ENCODE assay signal across 9 cellular contexts in the genomic region with DNA sequence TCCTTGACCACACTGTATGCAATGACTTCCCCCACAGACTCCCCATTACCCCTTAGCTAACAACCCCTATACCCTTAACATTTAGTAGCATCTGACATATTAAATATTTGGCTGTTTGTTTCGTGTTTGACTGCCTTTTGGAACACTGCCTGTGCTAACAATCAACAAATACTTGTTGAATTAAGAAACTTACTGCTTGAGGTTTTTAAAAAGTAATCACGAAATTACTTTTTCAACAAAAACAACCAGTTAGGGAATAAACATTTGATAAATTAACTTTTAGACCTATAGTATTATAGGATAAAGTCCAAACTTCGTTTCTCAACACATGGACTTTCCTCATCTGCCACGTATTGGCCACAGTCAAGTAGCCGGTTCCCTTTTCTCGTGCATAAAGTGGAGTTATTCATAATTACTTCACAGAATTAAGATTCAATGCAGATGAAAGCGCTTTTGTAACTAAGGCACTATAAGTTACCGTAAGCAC. TPM values are rescaled to one million over a fixed set of nuclear protein-coding genes. Genes with fewer than 3 reads are reported as not detected.
DNase-seq lines count a peak whose midpoint lies in the region; ATAC-seq, FAIRE-seq and TF ChIP-seq lines count a peak whose summit lies in the region.
"Had no signal": no experiment of that assay in that cellular context is flagged by ENCODE, and none has a peak within 500 bp of the region (broad histone marks: within the 10 kb centered on the region; RNA-seq: fewer than 3 reads in every experiment).

No MANE protein-coding gene starts in this region.

- 11 to 14% methylated on average over 7 to 8 of the region's 8 CpGs for WGBS in esophagus squamous epithelium, 2 donors

- TF ChIP-seq CTCF in esophagus squamous epithelium (IDR thresholded peaks at IDR 0.05) (no peak), omental fat pad (IDR thresholded peaks at IDR 0.05) (no peak), GM10248 (IDR thresholded peaks at IDR 0.05; ENCODE audit: control extremely low read depth, extremely low read depth, low read depth, missing control alignments) (no peak)

- no peak overlapping the region for H3K9ac ChIP-seq in skeletal muscle satellite cell (ENCODE audit: low read depth, low read length)

- no peak for DNase-seq in CD4-positive, alpha-beta memory T cell
- no peak for DNase-seq in MG63
- DNase-seq in esophagus squamous epithelium (lab: John Stamatoyannopoulos, UW) = no peak
- DNase-seq in H54 (ENCODE audit: insufficient read length, low spot score) = no peak
- DNase-seq in omental fat pad (ENCODE audit: low spot score) = no peak
- no peak for DNase-seq in GM10248 (ENCODE audit: extremely low spot score)

- H3K4me3 Mint-ChIP-seq in CD4-positive, alpha-beta memory T cell = peak overlapping the region; percentile 81 to 95 (median 85)

- intact Hi-C loops in CD4-positive, alpha-beta memory T cell (cut with micrococcal nuclease) = loop anchor here (5.0 kb wide), 5 partner anchors 699 to 1506 kb away; a partner anchor contains a TSS
- intact Hi-C loops in esophagus squamous epithelium (cut with DNase I) = loop anchor here (10.0 kb wide), 1 partner anchor 331 kb away; no protein-coding TSS in a partner anchor

- ATAC-seq in GM21515 (IDR thresholded peaks at IDR 0.05; ENCODE audit: unreplicated experiment) (peak; percentile 12), omental fat pad (ENCODE audit: low FRiP score) (no peak)

- H3K27me3 ChIP-seq in CD4-positive, alpha-beta memory T cell (ENCODE audit: insufficient read depth, low read length) = no peaks in the 10 kb centered on the region
- no peaks in the 10 kb centered on the region for H3K27me3 ChIP-seq in MG63
- no peaks in the 10 kb centered on the region for H3K27me3 ChIP-seq in esophagus squamous epithelium
- no peaks in the 10 kb centered on the region for H3K27me3 ChIP-seq in skeletal muscle satellite cell (ENCODE audit: control insufficient read depth, insufficient read depth, low read length)

- H3K27me3 Mint-ChIP-seq in CD4-positive, alpha-beta memory T cell = no peaks in the 10 kb centered on the region

- H3K4me1 ChIP-seq in CD4-positive, alpha-beta memory T cell (ENCODE audit: insufficient read depth, low read length) = peaks cover 20% of the 10 kb centered on the region
- H3K4me1 ChIP-seq in esophagus squamous epithelium (peaks cover 0 to 23% (median 11%) of the 10 kb centered on the region in 3 donors), skeletal muscle satellite cell (ENCODE audit: control insufficient read depth, insufficient read depth, low read length) (peaks cover 12% of the 10 kb centered on the region)

- FAIRE-seq in H54 (lab: Jason Lieb, UNC) = no peak

- CTCF ChIA-PET in CD4-positive, alpha-beta memory T cell (lab: Charles Lee; ENCODE audit: partially characterized antibody) = interaction anchor here (0.7 to 2.5 kb wide), 11 partner anchors 9 to 163 kb away, joined by 3 to 21 read pairs (median 6); a partner anchor contains a TSS
- CTCF ChIA-PET in GM10248 (lab: Yijun Ruan, JAX) = interaction anchor here (0.8 to 2.8 kb wide), 8 partner anchors 12 to 111 kb away, joined by 3 to 16 read pairs (median 6); no protein-coding TSS in a partner anchor

- no peaks in the 10 kb centered on the region for H3K9me3 ChIP-seq in CD4-positive, alpha-beta memory T cell (ENCODE audit: control insufficient read depth in 1 of 2, low read length in 2 of 2)
- no peaks in the 10 kb centered on the region for H3K9me3 ChIP-seq in MG63
- H3K9me3 ChIP-seq in esophagus squamous epithelium = no peaks in the 10 kb centered on the region
- no peaks in the 10 kb centered on the region for H3K9me3 ChIP-seq in skeletal muscle satellite cell (replicated peaks; ENCODE audit: low read length)

- no peaks in the 10 kb centered on the region for H3K9me3 Mint-ChIP-seq in CD4-positive, alpha-beta memory T cell

- H3K4me2 ChIP-seq in skeletal muscle satellite cell (ENCODE audit: low read length) = peak overlapping the region; percentile 82

- peak overlapping the region; percentile 20 to 90 for H3K4me3 ChIP-seq in CD4-positive, alpha-beta memory T cell (ENCODE audit: low read length in 2 of 2)
- H3K4me3 ChIP-seq in MG63 (peak overlapping the region; percentile 58), esophagus squamous epithelium (peak overlapping the region; percentile 80 to 89 (median 84)), skeletal muscle satellite cell (ENCODE audit: low read length) (peak overlapping the region; percentile 96)

- TF ChIP-seq POLR2A in esophagus squamous epithelium (IDR thresholded peaks at IDR 0.05) (no peak), H54 (IDR thresholded peaks at IDR 0.05; ENCODE audit: low read depth, low read length) (no peak)

- POLR2A ChIA-PET in CD4-positive, alpha-beta memory T cell (lab: Charles Lee; ENCODE audit: partially characterized antibody) = interaction anchor here (0.6 to 1.8 kb wide), 9 partner anchors 9 to 1070 kb away, joined by 3 to 17 read pairs (median 4); a partner anchor contains a TSS
- POLR2A ChIA-PET in GM10248 (lab: Yijun Ruan, JAX) = interaction anchor here (0.7 kb wide), 1 partner anchor 142 kb away, joined by 3 read pairs; no protein-coding TSS in a partner anchor

- H3K27ac Mint-ChIP-seq in CD4-positive, alpha-beta memory T cell = peak overlapping the region; percentile 63 to 89 (median 86)

- H3K36me3 ChIP-seq in CD4-positive, alpha-beta memory T cell (ENCODE audit: insufficient read depth, low read length) = no peaks in the 10 kb centered on the region
- no peaks in the 10 kb centered on the region for H3K36me3 ChIP-seq in MG63
- H3K36me3 ChIP-seq in esophagus squamous epithelium = peaks cover 0 to 9% (median 0%) of the 10 kb centered on the region in 3 donors
- H3K36me3 ChIP-seq in skeletal muscle satellite cell (ENCODE audit: insufficient read depth, low read length) = peaks cover 7% of the 10 kb centered on the region

- peaks cover 10 to 14% of the 10 kb centered on the region in 2 donors for H3K36me3 Mint-ChIP-seq in CD4-positive, alpha-beta memory T cell

- no peak overlapping the region for H3K27ac ChIP-seq in CD4-positive, alpha-beta memory T cell (ENCODE audit: low read depth, low read length)
- peak overlapping the region in 2 of 4 donors; percentile 19 to 34 for H3K27ac ChIP-seq in esophagus squamous epithelium

- H3K4me1 Mint-ChIP-seq in CD4-positive, alpha-beta memory T cell = peaks cover 11 to 26% (median 20%) of the 10 kb centered on the region in 4 donors

RNA-seq across cellular contexts. Expression of a gene that starts 0.6 kb away (rescaled TPM):
- total RNA-seq in CD4-positive, alpha-beta memory T cell = 10 to 100 TPM; 26.2 to 29.8 TPM
- 10 to 100 TPM in 1 of 2 donors, 1 to 10 TPM in 1; 7.2 to 13.0 TPM for polyA plus RNA-seq in CD4-positive, alpha-beta memory T cell
- total RNA-seq in MG63 (2014; rRNA removed; shearing (Covaris generic); ENCODE audit: low replicate concordance) = 4.3 and 11.7 TPM in 2 replicates
- 10 to 100 TPM; 11.2 to 36.9 (median 17.0) TPM for total RNA-seq in esophagus squamous epithelium
- total RNA-seq in skeletal muscle satellite cell (2012; rRNA removed) = 27.1 and 27.7 TPM in 2 replicates
- total RNA-seq in omental fat pad = 10 to 100 TPM; 13.1 to 18.6 (median 17.7) TPM

RNA-seq across cellular contexts. Expression of a gene that starts 25.3 kb away (rescaled TPM):
- total RNA-seq in CD4-positive, alpha-beta memory T cell = not detected
- not detected for polyA plus RNA-seq in CD4-positive, alpha-beta memory T cell
- not detected in 2 replicates for total RNA-seq in MG63 (2014; rRNA removed; shearing (Covaris generic); ENCODE audit: low replicate concordance)
- total RNA-seq in esophagus squamous epithelium = not detected
- total RNA-seq in skeletal muscle satellite cell (2012; rRNA removed) = not detected in 2 replicates
- total RNA-seq in omental fat pad = not detected
- total RNA-seq: M059J had no signal

RNA-seq across cellular contexts. Expression of a gene that starts 45.3 kb away (rescaled TPM):
- not detected for total RNA-seq in CD4-positive, alpha-beta memory T cell
- not detected for polyA plus RNA-seq in CD4-positive, alpha-beta memory T cell
- not detected in 2 replicates for total RNA-seq in MG63 (2014; rRNA removed; shearing (Covaris generic); ENCODE audit: low replicate concordance)
- total RNA-seq in esophagus squamous epithelium (not detected), omental fat pad (1 to 10 TPM in 1 of 4 donors, under 1 TPM in 1, not detected in 2; 0.28 to 2.0 TPM)
- total RNA-seq in skeletal muscle satellite cell (2012; rRNA removed) = not detected in 2 replicates
- total RNA-seq: M059J had no signal
